In genomic region chr1:33081554-33082305, GRCh38 we compare ENCODE assay signal across 8 cellular contexts.
DNase-seq lines count a peak whose midpoint lies in the region; ATAC-seq and TF ChIP-seq lines count a peak whose summit lies in the region.

No MANE protein-coding gene starts in this region.

- H3K27me3 Mint-ChIP-seq in nephron progenitor cell (ENCODE audit: low read depth, poor library complexity), result peaks cover 53% of the 10 kb centered on the region

- TF ChIP-seq CTCF in OCI-LY1 (IDR thresholded peaks at IDR 0.05; ENCODE audit: low read length) (no peak), nephron progenitor cell (IDR thresholded peaks at IDR 0.05) (no peak)

- H3K4me2 ChIP-seq in BLaER1, result peak overlapping the region; percentile 100
- peak overlapping the region; percentile 76 for H3K4me2 ChIP-seq in OCI-LY1 (ENCODE audit: low read length)

- H3K9me3 Mint-ChIP-seq in nephron progenitor cell, result no peaks in the 10 kb centered on the region

- no peaks in the 10 kb centered on the region for H3K9me3 ChIP-seq in BLaER1
- H3K9me3 ChIP-seq in OCI-LY1 (ENCODE audit: low read length), result no peaks in the 10 kb centered on the region
- no peaks in the 10 kb centered on the region for H3K9me3 ChIP-seq in endocrine pancreas (ENCODE audit: control insufficient read depth, low read length)

- H3K4me3 ChIP-seq in BLaER1 (peak overlapping the region; percentile 76), OCI-LY1 (ENCODE audit: low read depth, low read length, poor library complexity, severe bottlenecking) (peak overlapping the region; percentile 60), endocrine pancreas (ENCODE audit: control insufficient read depth, insufficient read depth, low read length) (peak overlapping the region; percentile 31)

- H3K4me1 ChIP-seq in BLaER1, result peaks cover 24% of the 10 kb centered on the region
- H3K4me1 ChIP-seq in OCI-LY1 (ENCODE audit: insufficient read depth, low read length, severe bottlenecking), result peaks cover 14% of the 10 kb centered on the region
- no peaks in the 10 kb centered on the region for H3K4me1 ChIP-seq in endocrine pancreas (ENCODE audit: control insufficient read depth, insufficient read depth, low read length)

- DNase-seq in nephron progenitor cell, result peak; percentile 35
- DNase-seq in NOMO-1 treated with dmso at 0.1 percent for 144 hours (lab: John Stamatoyannopoulos, UW; ENCODE audit: unreplicated experiment), result no peak
- no peak for DNase-seq in NCI-H1092 (lab: John Stamatoyannopoulos, UW)
- no peak for DNase-seq in HuH-7.5 (ENCODE audit: low spot score)

- ATAC-seq in HG03378 (IDR thresholded peaks at IDR 0.05; ENCODE audit: unreplicated experiment), result no peak

- H3K9ac ChIP-seq in BLaER1, result peak overlapping the region; percentile 77
- peak overlapping the region; percentile 46; the same call in 1 of the 2 replicates for H3K9ac ChIP-seq in OCI-LY1 (ENCODE audit: low read length)
- peak overlapping the region; percentile 78 for H3K9ac ChIP-seq in endocrine pancreas (ENCODE audit: control insufficient read depth, insufficient read depth, low read length)

- no peak overlapping the region for H3K27ac Mint-ChIP-seq in nephron progenitor cell

- peaks cover 21% of the 10 kb centered on the region for H3K4me1 Mint-ChIP-seq in nephron progenitor cell

- H3K27ac ChIP-seq in BLaER1 (peak overlapping the region; percentile 63; the same call in 1 of the 2 replicates), OCI-LY1 (ENCODE audit: low read depth, low read length, poor library complexity, severe bottlenecking) (no peak overlapping the region)

- H3K36me3 Mint-ChIP-seq in nephron progenitor cell (ENCODE audit: low read depth), result no peaks in the 10 kb centered on the region

- H3K36me3 ChIP-seq in BLaER1 (no peaks in the 10 kb centered on the region), OCI-LY1 (ENCODE audit: insufficient read depth, low read length) (no peaks in the 10 kb centered on the region), endocrine pancreas (ENCODE audit: control insufficient read depth, insufficient read depth, low read length) (no peaks in the 10 kb centered on the region)

- no peak overlapping the region for H2AFZ ChIP-seq in OCI-LY1 (ENCODE audit: low read length)

- peaks cover 19% of the 10 kb centered on the region for H3K27me3 ChIP-seq in BLaER1
- no peaks in the 10 kb centered on the region; the same call in 1 of the 2 replicates for H3K27me3 ChIP-seq in OCI-LY1 (ENCODE audit: insufficient read depth, low read length)
- no peaks in the 10 kb centered on the region for H3K27me3 ChIP-seq in endocrine pancreas (ENCODE audit: control insufficient read depth, insufficient read depth, low read length)

- H4K20me1 ChIP-seq in BLaER1 (no peaks in the 10 kb centered on the region), OCI-LY1 (ENCODE audit: insufficient read depth, low read length) (no peaks in the 10 kb centered on the region)

- H3F3A ChIP-seq in OCI-LY1 (ENCODE audit: insufficient read depth, low read length), result no peaks in the 10 kb centered on the region

- H3K4me3 Mint-ChIP-seq in nephron progenitor cell, result peak overlapping the region; percentile 86

- no peaks in the 10 kb centered on the region for H3K79me2 ChIP-seq in OCI-LY1 (ENCODE audit: insufficient read depth, low read length)

- no peaks in the 10 kb centered on the region for H3K9me2 ChIP-seq in OCI-LY1 (ENCODE audit: low read depth, low read length)
